Comparison of ENCODE assay signal across 8 cellular contexts in the genomic region with DNA sequence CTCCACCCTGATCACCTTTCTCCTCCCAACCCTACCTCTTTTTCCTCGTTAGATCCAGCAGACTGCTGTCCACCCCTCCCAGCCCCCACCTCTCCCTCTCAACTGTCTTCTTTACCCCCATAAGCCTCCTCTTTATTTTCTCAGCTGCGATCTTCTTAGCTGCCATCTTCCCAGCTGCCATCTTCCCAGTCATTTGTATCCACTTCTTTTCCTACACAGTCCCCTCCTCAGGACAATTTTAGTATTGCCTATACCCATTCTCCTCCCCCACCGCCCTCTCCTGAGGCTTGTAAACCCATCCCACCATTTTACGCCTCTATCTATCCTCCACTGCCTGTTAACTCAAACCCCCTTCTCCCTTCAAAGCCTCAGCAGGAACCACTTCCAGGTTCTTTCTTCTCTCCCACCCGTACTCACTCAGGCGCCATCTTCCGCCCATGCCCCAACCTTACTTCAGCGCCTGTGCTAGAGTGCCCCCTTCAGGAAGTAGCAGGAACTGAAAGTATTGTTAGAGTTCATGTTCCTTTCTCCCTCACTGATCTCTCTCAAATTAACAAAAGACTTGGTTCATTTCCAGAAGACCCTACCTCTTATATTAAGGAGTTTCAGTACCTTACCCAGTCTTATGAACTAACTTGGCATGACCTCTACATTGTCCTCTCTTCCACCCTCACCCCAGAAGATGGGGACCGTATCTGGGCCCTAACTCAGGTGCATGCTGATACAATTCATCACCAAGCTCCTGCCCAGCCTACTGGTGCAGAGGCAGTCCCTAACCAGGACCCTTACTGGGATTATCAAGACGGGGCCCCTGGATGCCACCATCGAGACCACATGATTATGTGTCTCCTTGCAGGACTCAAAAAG.
A peak's percentile ranks its signal among the peaks of the same experiment; 100 is the strongest.
DNase-seq lines count a peak whose midpoint lies in the region; ATAC-seq lines count a peak whose summit lies in the region.

No MANE protein-coding gene starts in this region.

- CTCF ChIA-PET in activated naive CD4-positive, alpha-beta T cell treated with anti-CD3 and anti-CD28 coated beads for 36 hours (lab: Charles Lee), result interaction anchor here (3.8 kb wide), 1 partner anchor 64 kb away, joined by 28 read pairs; no protein-coding TSS in a partner anchor

- H3K27ac Mint-ChIP-seq in activated naive CD4-positive, alpha-beta T cell treated with anti-CD3 and anti-CD28 coated beads for 36 hours, result no peak overlapping the region

- peaks cover 6% of the 10 kb centered on the region for H3K36me3 Mint-ChIP-seq in activated naive CD4-positive, alpha-beta T cell treated with anti-CD3 and anti-CD28 coated beads for 36 hours (ENCODE audit: low read depth)

- intact Hi-C loops in activated naive CD4-positive, alpha-beta T cell treated with anti-CD3 and anti-CD28 coated beads for 36 hours (cut with micrococcal nuclease), result loop anchor here (1.0 to 5.0 kb wide), 3 partner anchors 63 to 551 kb away; partner anchors contain the start of genes NMBR and VTA1

- ATAC-seq in GM19035 (IDR thresholded peaks at IDR 0.05; ENCODE audit: unreplicated experiment), result no peak

- H3K4me3 Mint-ChIP-seq in activated naive CD4-positive, alpha-beta T cell treated with anti-CD3 and anti-CD28 coated beads for 36 hours, result no peak overlapping the region

- peaks cover 24% of the 10 kb centered on the region for H3K9me3 Mint-ChIP-seq in activated naive CD4-positive, alpha-beta T cell treated with anti-CD3 and anti-CD28 coated beads for 36 hours

- H3K27me3 Mint-ChIP-seq in activated naive CD4-positive, alpha-beta T cell treated with anti-CD3 and anti-CD28 coated beads for 36 hours (ENCODE audit: low read depth), result no peaks in the 10 kb centered on the region

- H3K4me1 Mint-ChIP-seq in activated naive CD4-positive, alpha-beta T cell treated with anti-CD3 and anti-CD28 coated beads for 36 hours (ENCODE audit: low read depth), result peaks cover 5% of the 10 kb centered on the region

- DNase-seq in activated naive CD4-positive, alpha-beta T cell treated with anti-CD3 and anti-CD28 coated beads for 36 hours, result peak; percentile 55
- DNase-seq in activated naive CD4-positive, alpha-beta T cell (lab: John Stamatoyannopoulos, UW), result no peak
- DNase-seq in NCI-H1048 (lab: John Stamatoyannopoulos, UW) (peak; percentile 12), dermis blood vessel endothelial cell (peak; percentile 60), putamen (ENCODE audit: low spot score) (no peak), DMS79 (lab: John Stamatoyannopoulos, UW) (no peak)
- peak; percentile 44 for DNase-seq in stimulated activated CD8-positive, alpha-beta memory T cell treated with anti-CD3 and anti-CD28 coated beads, Interleukin-4, amount 100 ng/mL, for 48 hours

Comparison
In these comparisons a context has a peak if more than half of its experiments do, and no peak if none do; other contexts are left out.
1. DNase-seq: peak in activated naive CD4-positive, alpha-beta T cell treated with anti-CD3 and anti-CD28 coated beads for 36 hours (single experiment), NCI-H1048 (single experiment), dermis blood vessel endothelial cell (single experiment) and stimulated activated CD8-positive, alpha-beta memory T cell treated with anti-CD3 and anti-CD28 coated beads, Interleukin-4, amount 100 ng/mL, for 48 hours (single experiment); none in activated naive CD4-positive, alpha-beta T cell (0 of 4), putamen (single experiment) and DMS79 (single experiment).